ENCODE assay signal across 9 cellular contexts in genomic region chr13:45325806-45326205, GRCh38. TPM values are rescaled to one million over a fixed set of nuclear protein-coding genes. Genes with fewer than 3 reads are reported as not detected.
DNase-seq lines count a peak whose midpoint lies in the region; ATAC-seq and TF ChIP-seq lines count a peak whose summit lies in the region.
"Had no signal": no experiment of that assay in that cellular context is flagged by ENCODE, and none has a peak within 500 bp of the region (broad histone marks: within the 10 kb centered on the region; RNA-seq: fewer than 3 reads in every experiment).

No MANE protein-coding gene starts in this region.

- H4K20me1 ChIP-seq in smooth muscle cell (ENCODE audit: low read depth): no peaks in the 10 kb centered on the region

- peak; percentile 65 for DNase-seq in GM04503 (ENCODE audit: low read depth)
- peak; percentile 22 for DNase-seq in WERI-Rb-1
- DNase-seq in left ventricle myocardium inferior: peak; percentile 65
- DNase-seq in smooth muscle cell (lab: John Stamatoyannopoulos, UW; ENCODE audit: unreplicated experiment): peak; percentile 4
- DNase-seq in NCI-H1930 (lab: John Stamatoyannopoulos, UW): no peak
- DNase-seq in activated CD4-positive, alpha-beta T cell treated with anti-CD3 and anti-CD28 coated beads, Interleukin-2, amount 50 U/mL, for 48 hours: no peak
- DNase-seq in neuronal stem cell (ENCODE audit: low spot score): no peak

- H3K4me3 ChIP-seq in WERI-Rb-1 (ENCODE audit: low read depth, low read length): no peak overlapping the region
- H3K4me3 ChIP-seq in left ventricle myocardium inferior: no peak overlapping the region
- H3K4me3 ChIP-seq in smooth muscle cell: no peak overlapping the region
- H3K4me3 ChIP-seq in neuronal stem cell (ENCODE audit: low read length in 2 of 2): no peak overlapping the region

- H3K4me2 ChIP-seq in smooth muscle cell (no peak overlapping the region), neuronal stem cell (ENCODE audit: insufficient read depth, low read length, poor library complexity, severe bottlenecking) (no peak overlapping the region)

- H3K18ac ChIP-seq in neuronal stem cell (ENCODE audit: low read length): no peak overlapping the region

- H3F3A ChIP-seq in smooth muscle cell (ENCODE audit: low read depth): peaks cover 15% of the 10 kb centered on the region

- 18% methylated on average over 4 of the region's 4 CpGs for WGBS in smooth muscle cell (ENCODE audit: low lambda C conversion rate)
- no CpG with 5 or more reads among the region's 4 CpGs for WGBS in neuronal stem cell (ENCODE audit: extremely low coverage in 2 of 2, insufficient read length in 2 of 2, insufficient replicate concordance in 1 of 2), 2 donors

- H3K9me3 ChIP-seq in WERI-Rb-1 (ENCODE audit: severe bottlenecking) (no peaks in the 10 kb centered on the region), left ventricle myocardium inferior (replicated peaks) (no peaks in the 10 kb centered on the region), smooth muscle cell (replicated peaks; ENCODE audit: low read depth) (no peaks in the 10 kb centered on the region), neuronal stem cell (replicated peaks in 1 of 2; ENCODE audit: control insufficient read depth in 2 of 2, insufficient read depth in 1 of 2, low read depth in 1 of 2, low read length in 2 of 2) (no peaks in the 10 kb centered on the region)

- H4K91ac ChIP-seq in neuronal stem cell (ENCODE audit: low read depth, low read length, poor library complexity): no peak overlapping the region

- no peak overlapping the region for H2BK120ac ChIP-seq in neuronal stem cell (ENCODE audit: low read depth, low read length)

- H2BK12ac ChIP-seq in neuronal stem cell (ENCODE audit: low read length): no peak overlapping the region

- H2BK15ac ChIP-seq in neuronal stem cell (ENCODE audit: low read length): no peak overlapping the region

- ATAC-seq in GM21367 (IDR thresholded peaks at IDR 0.05; ENCODE audit: unreplicated experiment): no peak
- ATAC-seq: stimulated activated memory B cell treated with anti-CD40 and anti-IgM and Interleukin-4, amounts not matched to agents 10 μg/mL and 1 μg/mL and 100 μg/mL, for 72 hours had no signal

- H2AFZ ChIP-seq in smooth muscle cell (ENCODE audit: low read depth) (no peak overlapping the region), neuronal stem cell (ENCODE audit: low read length) (no peak overlapping the region)

- H3K23ac ChIP-seq in neuronal stem cell (ENCODE audit: low read depth, low read length, poor library complexity): no peak overlapping the region

- no peaks in the 10 kb centered on the region for H3K79me1 ChIP-seq in neuronal stem cell (ENCODE audit: low read depth, low read length)

- intact Hi-C loops in left ventricle myocardium inferior (cut with micrococcal nuclease): no loop called here

- H3K27me3 ChIP-seq in WERI-Rb-1 (ENCODE audit: insufficient read depth, low read depth, severe bottlenecking): no peaks in the 10 kb centered on the region
- H3K27me3 ChIP-seq in left ventricle myocardium inferior (ENCODE audit: low read depth): no peaks in the 10 kb centered on the region
- H3K27me3 ChIP-seq in smooth muscle cell (ENCODE audit: low read depth): no peaks in the 10 kb centered on the region
- no peaks in the 10 kb centered on the region for H3K27me3 ChIP-seq in neuronal stem cell (ENCODE audit: control insufficient read depth in 3 of 3, insufficient read depth in 3 of 3, low read depth in 1 of 3, low read length in 3 of 3)

- no peak overlapping the region for H3K9ac ChIP-seq in smooth muscle cell (ENCODE audit: low read depth)
- no peak overlapping the region for H3K9ac ChIP-seq in neuronal stem cell (ENCODE audit: low read depth, low read length, poor library complexity)

- TF ChIP-seq CTCF in WERI-Rb-1 (IDR thresholded peaks at IDR 0.05; ENCODE audit: low read depth, low read length) (no peak), left ventricle myocardium inferior (IDR thresholded peaks at IDR 0.05; ENCODE audit: borderline replicate concordance) (no peak), smooth muscle cell (IDR thresholded peaks at IDR 0.05; ENCODE audit: borderline replicate concordance, insufficient read depth, poor library complexity, severe bottlenecking) (no peak)

- no peak overlapping the region for H2BK5ac ChIP-seq in neuronal stem cell (ENCODE audit: low read length)

- H3K4ac ChIP-seq in neuronal stem cell (ENCODE audit: low read length): no peak overlapping the region

- H3K27ac ChIP-seq in WERI-Rb-1 (no peak overlapping the region), left ventricle myocardium inferior (replicated peaks) (peak overlapping the region; percentile 85), smooth muscle cell (ENCODE audit: low read depth) (peak overlapping the region; percentile 50), neuronal stem cell (replicated peaks; ENCODE audit: low read length) (no peak overlapping the region)

- H3K79me2 ChIP-seq in smooth muscle cell (ENCODE audit: low read depth): no peaks in the 10 kb centered on the region

- H3K36me3 ChIP-seq in WERI-Rb-1 (no peaks in the 10 kb centered on the region), left ventricle myocardium inferior (no peaks in the 10 kb centered on the region), smooth muscle cell (ENCODE audit: low read depth) (no peaks in the 10 kb centered on the region), neuronal stem cell (replicated peaks in 1 of 2; ENCODE audit: control insufficient read depth in 2 of 2, insufficient read depth in 2 of 2, low read length in 2 of 2) (peaks cover 0 to 1% of the 10 kb centered on the region in 2 donors)

- H4K8ac ChIP-seq in neuronal stem cell (ENCODE audit: low read depth, low read length): no peak overlapping the region

- H2AK5ac ChIP-seq in neuronal stem cell (ENCODE audit: low read depth, low read length): no peak overlapping the region

- H3K14ac ChIP-seq in neuronal stem cell (ENCODE audit: low read length): no peak overlapping the region

- H3K4me1 ChIP-seq in left ventricle myocardium inferior (peaks cover 62% of the 10 kb centered on the region), smooth muscle cell (ENCODE audit: low read depth) (no peaks in the 10 kb centered on the region), neuronal stem cell (ENCODE audit: control insufficient read depth in 2 of 2, insufficient read depth in 1 of 2, low read depth in 1 of 2, low read length in 2 of 2) (no peaks in the 10 kb centered on the region)

RNA-seq across cellular contexts. Expression of gene TPT1, which starts 15.2 kb away (rescaled TPM):
- total RNA-seq in left ventricle myocardium inferior (4,332 TPM), smooth muscle cell (3,918 and 4,267 TPM in 2 replicates)
- polyA plus RNA-seq in smooth muscle cell: 1,031 and 1,102 TPM in 2 replicates
- 2,914 TPM for polyA plus RNA-seq in neuronal stem cell (2013, experiment 1 of 2)
- 3,114 TPM for polyA plus RNA-seq in neuronal stem cell (2013, experiment 2 of 2)

Comparison
In these comparisons a context has a peak if more than half of its experiments do, and no peak if none do; other contexts are left out.
1. DNase-seq: peak in GM04503 (single experiment), WERI-Rb-1 (single experiment), left ventricle myocardium inferior (single experiment) and smooth muscle cell (single experiment); none in NCI-H1930 (0 of 2), activated CD4-positive, alpha-beta T cell treated with anti-CD3 and anti-CD28 coated beads, Interleukin-2, amount 50 U/mL, for 48 hours (0 of 2) and neuronal stem cell (single experiment).
2. H3K27ac ChIP-seq: peak in left ventricle myocardium inferior (single experiment) and smooth muscle cell (single experiment); none in WERI-Rb-1 (single experiment) and neuronal stem cell (single experiment).